24 cellular contexts compared by ENCODE assay signal in the genomic region with DNA sequence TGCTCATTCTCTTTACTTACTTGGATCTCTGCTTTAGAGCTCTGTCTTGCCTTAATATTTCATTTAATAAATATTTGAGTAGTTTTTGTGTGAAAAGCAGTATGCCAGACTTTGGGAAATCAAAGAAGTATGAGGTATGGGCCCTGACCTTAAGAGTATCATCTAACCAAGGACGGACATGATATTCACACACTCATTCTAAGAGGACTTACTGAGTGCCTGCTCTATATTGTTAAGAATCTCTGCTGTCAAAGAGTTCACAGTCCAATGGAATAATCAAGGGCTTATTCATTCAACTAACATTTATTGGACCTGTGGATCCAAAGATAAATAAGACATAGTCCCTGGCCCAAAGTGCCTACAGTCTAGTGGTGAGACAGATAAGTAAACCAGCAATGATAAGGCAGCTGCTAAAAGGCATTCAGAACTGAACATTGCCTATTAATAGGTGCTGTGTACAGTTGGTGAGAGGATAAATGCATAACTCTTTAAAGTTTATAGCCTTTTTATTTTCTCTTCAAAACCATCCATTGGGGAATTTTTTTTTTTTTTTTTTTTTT. TPM values are rescaled to one million over a fixed set of nuclear protein-coding genes. Genes with fewer than 3 reads are reported as not detected.
DNase-seq lines count a peak whose midpoint lies in the region; ATAC-seq, FAIRE-seq and TF ChIP-seq lines count a peak whose summit lies in the region.
"Had no signal": no experiment of that assay in that cellular context is flagged by ENCODE, and none has a peak within 500 bp of the region (broad histone marks: within the 10 kb centered on the region; RNA-seq: fewer than 3 reads in every experiment).

No MANE protein-coding gene starts in this region.

- H4K20me1 ChIP-seq in astrocyte (ENCODE audit: insufficient read depth, low read length), result peaks cover 88% of the 10 kb centered on the region

- H3K27ac Mint-ChIP-seq in astrocyte (ENCODE audit: unreplicated experiment), result no peak overlapping the region
- H3K27ac Mint-ChIP-seq: H9 had no signal

- H3K4me1 ChIP-seq in astrocyte (ENCODE audit: insufficient read depth, low read length) (peaks cover 11% of the 10 kb centered on the region), psoas muscle (peaks cover 48% of the 10 kb centered on the region), SJCRH30 (no peaks in the 10 kb centered on the region)

- no peak for TF ChIP-seq CTCF in astrocyte (IDR thresholded peaks at IDR 0.05; ENCODE audit: insufficient read depth, low read depth, low read length)
- TF ChIP-seq CTCF in psoas muscle (IDR thresholded peaks at IDR 0.05), result no peak

- DNase-seq in OCI-M2 (lab: John Stamatoyannopoulos, UW; ENCODE audit: unreplicated experiment) (peak; percentile 62), astrocyte (ENCODE audit: low read depth) (peak; percentile 27), left ventricle myocardium superior (no peak), psoas muscle (no peak), anterior cingulate cortex (lab: John Stamatoyannopoulos, UW) (no peak), SJCRH30 (no peak)
- DNase-seq in activated CD4-positive, alpha-beta T cell treated with anti-CD3 and anti-CD28 coated beads for 1 hour, result no peak
- DNase-seq in stimulated activated CD8-positive, alpha-beta memory T cell treated with anti-CD3 and anti-CD28 coated beads, Interleukin-4, amount 100 ng/mL, for 48 hours, result no peak
- DNase-seq: ACHN, AML-193, Calu3, DMS53, H9, KBM-7, MV-4-11, NCI-H1417 treated with DMSO at 0.1 percent for 48 hours, NCI-H2029, NCI-H2171, NCI-H446, NCI-H69, PC-9 had no signal

- ATAC-seq in left ventricle myocardium superior (peak; percentile 86), psoas muscle (peak in 3 of 4 donors; percentile 49 to 59 (median 53))

- peaks cover 2% of the 10 kb centered on the region for H3K9me3 Mint-ChIP-seq in astrocyte (ENCODE audit: unreplicated experiment)
- H3K9me3 Mint-ChIP-seq: H9 had no signal

- WGBS in psoas muscle, 3 donors, result 26 to 53% (median 32%) methylated on average over 1 of the region's 1 CpG

- H3K79me2 ChIP-seq in astrocyte (ENCODE audit: insufficient read depth, low read length), result peaks cover 91% of the 10 kb centered on the region

- H3K4me3 ChIP-seq in astrocyte (ENCODE audit: insufficient read depth, low read depth, low read length), result no peak overlapping the region
- no peak overlapping the region for H3K4me3 ChIP-seq in psoas muscle
- no peak overlapping the region for H3K4me3 ChIP-seq in SJCRH30
- H3K4me3 ChIP-seq: PC-9 had no signal

- no peak overlapping the region for H3K4me2 ChIP-seq in astrocyte (ENCODE audit: low read length)
- H3K4me2 ChIP-seq: PC-9 had no signal

- H3K9ac ChIP-seq in astrocyte (ENCODE audit: low read length), result no peak overlapping the region

- peaks cover 3% of the 10 kb centered on the region for H3K36me3 ChIP-seq in astrocyte (ENCODE audit: insufficient read depth, low read length)
- no peaks in the 10 kb centered on the region for H3K36me3 ChIP-seq in psoas muscle (ENCODE audit: insufficient read depth in 1 of 2, low read depth in 1 of 2)
- peaks cover 9% of the 10 kb centered on the region; the same call in 1 of the 2 replicates for H3K36me3 ChIP-seq in SJCRH30

- no peaks in the 10 kb centered on the region for H3K27me3 Mint-ChIP-seq in astrocyte (ENCODE audit: low read depth, unreplicated experiment)

- peaks cover 12% of the 10 kb centered on the region for H3K36me3 Mint-ChIP-seq in astrocyte (ENCODE audit: low read depth, unreplicated experiment)

- no peak overlapping the region for H2AFZ ChIP-seq in astrocyte (ENCODE audit: low read depth, low read length)
- H2AFZ ChIP-seq: PC-9 had no signal

- intact Hi-C loops in left ventricle myocardium superior (cut with micrococcal nuclease), result no loop called here
- intact Hi-C loops in psoas muscle (cut with DNase I), result loop anchor here in 1 of 2 donors (5.0 kb wide), 1 partner anchor 47 kb away; no protein-coding TSS in a partner anchor

- no peak overlapping the region for H3K27ac ChIP-seq in astrocyte (ENCODE audit: low read depth, low read length)
- H3K27ac ChIP-seq in psoas muscle, result peak overlapping the region; percentile 2
- no peak overlapping the region for H3K27ac ChIP-seq in SJCRH30
- H3K27ac ChIP-seq: HL-60, PC-9 had no signal

- H3K4me3 Mint-ChIP-seq in astrocyte (ENCODE audit: unreplicated experiment), result no peak overlapping the region
- H3K4me3 Mint-ChIP-seq: CD14-positive monocyte, H9 had no signal

- no peak for FAIRE-seq in astrocyte (lab: Jason Lieb, UNC)
- FAIRE-seq: HTR-8/SVneo had no signal

- peaks cover 14% of the 10 kb centered on the region for H3K4me1 Mint-ChIP-seq in astrocyte (ENCODE audit: low read depth, unreplicated experiment)

- H3K9me3 ChIP-seq in astrocyte (ENCODE audit: insufficient read depth, low read depth, low read length), result no peaks in the 10 kb centered on the region
- no peaks in the 10 kb centered on the region for H3K9me3 ChIP-seq in psoas muscle
- no peaks in the 10 kb centered on the region for H3K9me3 ChIP-seq in SJCRH30 (replicated peaks)

- H3K27me3 ChIP-seq in astrocyte (ENCODE audit: insufficient read depth, low read length) (no peaks in the 10 kb centered on the region), psoas muscle (ENCODE audit: insufficient read depth in 3 of 3, low read length in 2 of 3) (no peaks in the 10 kb centered on the region), SJCRH30 (no peaks in the 10 kb centered on the region)

RNA-seq across cellular contexts. Expression of a gene that starts 11.0 kb away (rescaled TPM):
- total RNA-seq in astrocyte, result 22.4 and 23.6 TPM in 2 replicates
- 20.5 TPM for total RNA-seq in left ventricle myocardium superior
- total RNA-seq in psoas muscle, result 10 to 100 TPM; 18.3 to 26.8 (median 22.3) TPM
- 10 to 100 TPM; 11.4 to 20.6 (median 11.9) TPM for polyA plus RNA-seq in psoas muscle
- total RNA-seq in SJCRH30 (2014; rRNA removed; shearing (Covaris generic)), result 22.0 and 23.2 TPM in 2 replicates

Comparison
In these comparisons a context has a peak if more than half of its experiments do, and no peak if none do; other contexts are left out.
1. DNase-seq: peak in OCI-M2 (single experiment) and astrocyte (single experiment); none in left ventricle myocardium superior (single experiment), psoas muscle (0 of 2), anterior cingulate cortex (0 of 58), activated CD4-positive, alpha-beta T cell treated with anti-CD3 and anti-CD28 coated beads for 1 hour (single experiment), stimulated activated CD8-positive, alpha-beta memory T cell treated with anti-CD3 and anti-CD28 coated beads, Interleukin-4, amount 100 ng/mL, for 48 hours (single experiment) and SJCRH30 (0 of 2).